ENCODE assay signal across 24 cellular contexts in the genomic region with DNA sequence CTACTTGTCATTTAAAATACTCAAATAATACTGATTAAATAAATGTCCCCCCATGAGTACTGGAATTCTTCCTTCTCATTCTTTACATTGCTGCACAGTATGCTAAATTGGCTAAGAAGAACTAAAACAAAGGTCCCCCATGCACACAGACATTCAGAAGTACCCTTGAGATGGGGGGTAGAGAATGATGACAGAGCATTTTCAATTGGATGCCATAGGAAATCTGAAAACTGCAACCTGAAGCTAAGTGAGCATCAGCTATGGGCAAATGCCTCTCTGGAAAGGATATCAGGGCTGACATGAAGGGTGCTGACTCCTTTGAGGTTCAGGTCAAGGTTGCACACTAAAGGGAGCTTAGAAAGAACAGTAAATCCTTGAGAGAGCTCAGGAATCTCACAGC. TPM values are rescaled to one million over a fixed set of nuclear protein-coding genes. Genes with fewer than 3 reads are reported as not detected.
"Had no signal": no experiment of that assay in that cellular context is flagged by ENCODE, and none has a peak within 500 bp of the region (broad histone marks: within the 10 kb centered on the region; RNA-seq: fewer than 3 reads in every experiment).

No MANE protein-coding gene starts in this region.

- FAIRE-seq: HTR-8/SVneo, RCC 7860 had no signal

- H3K9ac ChIP-seq: KMS-11 had no signal

- H3K36me3 ChIP-seq: SJSA1 had no signal

- H3K27me3 ChIP-seq: SJSA1 had no signal

- H3K9me3 ChIP-seq: SJSA1 had no signal

- H3K4me2 ChIP-seq: KMS-11 had no signal

- H3K27ac ChIP-seq: HL-60, KMS-11, SJSA1, SK-N-MC had no signal

- DNase-seq: Kasumi-1, MM.1S, NCI-H1092 treated with DMSO at 0.1 percent for 48 hours, NCI-H1436, NCI-H187, NCI-H2029, NCI-H2081 treated with DMSO at 0.1 percent for 48 hours, NCI-H2171, NCI-H446, NCI-H510A, NCI-H524 treated with DMSO at 0.1 percent for 48 hours, NCI-H69, NCI-H774, Right ventricle myocardium superior, RPMI8226, SIG-M5, SW 1271 had no signal

- H3K4me3 ChIP-seq: SJSA1, SK-N-MC had no signal

RNA-seq across cellular contexts. Expression of a gene that starts 10.1 kb away (rescaled TPM):
- total RNA-seq: M059J had no signal
